8 cellular contexts compared by ENCODE assay signal in the genomic region with DNA sequence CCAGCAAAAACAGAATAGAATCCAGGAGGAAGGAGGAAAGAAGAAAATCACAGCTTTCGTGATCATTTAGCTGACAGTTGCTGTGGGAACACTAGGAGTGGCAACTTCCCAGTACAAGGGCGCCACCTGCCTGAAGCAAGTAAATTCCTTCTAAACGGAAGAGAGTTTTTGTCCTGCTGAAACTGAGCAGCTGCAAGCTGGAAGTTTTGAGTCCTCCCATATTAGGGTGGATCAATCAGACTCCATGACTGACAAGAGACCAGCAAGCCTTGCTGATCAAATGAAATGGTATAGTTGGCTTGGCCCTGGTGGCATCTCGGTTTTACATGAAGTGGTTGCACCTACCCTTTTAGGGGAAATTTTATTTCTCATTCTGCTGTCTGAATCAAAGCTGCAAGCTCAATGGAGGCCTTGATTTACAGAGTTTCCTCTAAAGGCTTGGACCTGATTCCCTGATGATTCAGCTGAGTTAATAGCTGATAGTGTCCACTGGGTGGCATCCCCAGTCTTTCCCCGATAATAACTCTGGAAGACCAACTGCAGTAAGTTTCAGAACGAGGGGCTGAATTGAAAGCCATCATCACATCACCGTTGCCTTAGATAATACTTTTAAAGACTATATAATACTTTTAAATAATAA.
DNase-seq lines count a peak whose midpoint lies in the region; ATAC-seq and TF ChIP-seq lines count a peak whose summit lies in the region.

No MANE protein-coding gene starts in this region.

- no peaks in the 10 kb centered on the region for H3K9me2 ChIP-seq in OCI-LY7 (ENCODE audit: insufficient read depth, low read length)

- in situ Hi-C loops in KBM-7 (cut with MboI; ENCODE audit: low pct_unique_long_range_greater_than_20kb, low sequenced_read_pairs) = loop anchor here (25.0 kb wide), 1 partner anchor 758 kb away; no protein-coding TSS in a partner anchor

- H3K27me3 ChIP-seq in colonic mucosa = no peaks in the 10 kb centered on the region

- no peak overlapping the region for H3K27ac ChIP-seq in OCI-LY7 (ENCODE audit: low read depth, low read length, poor library complexity, severe bottlenecking)
- no peak overlapping the region for H3K27ac ChIP-seq in colonic mucosa
- H3K27ac ChIP-seq in substantia nigra (ENCODE audit: low read depth, low read length, poor library complexity, severe bottlenecking) = no peak overlapping the region

- H3K79me2 ChIP-seq in OCI-LY7 (ENCODE audit: insufficient read depth, low read depth, low read length) = no peaks in the 10 kb centered on the region

- DNase-seq in AG09309 (ENCODE audit: low read depth) (peak; percentile 50), KBM-7 (peak; percentile 42), OCI-LY7 (ENCODE audit: low spot score) (peak; percentile 45), colonic mucosa (peak; percentile 81), left colon (peak; percentile 73 to 77), substantia nigra (lab: John Stamatoyannopoulos, UW) (peak in 39 of 49 donors; percentile 2 to 71 (median 42))
- DNase-seq in activated CD8-positive, alpha-beta memory T cell treated with anti-CD3 and anti-CD28 coated beads, Interleukin-2, amount 50 U/mL, for 4 hours = no peak

- H3K36me3 ChIP-seq in OCI-LY7 (ENCODE audit: insufficient read depth, low read length) (no peaks in the 10 kb centered on the region), colonic mucosa (no peaks in the 10 kb centered on the region)

- H4K20me1 ChIP-seq in OCI-LY7 (ENCODE audit: insufficient read depth, low read length) = no peaks in the 10 kb centered on the region

- BruUV-seq in OCI-LY7 (replicated peaks; lab: Mats Ljungman, UMichigan) = no TSS peak

- CTCF ChIA-PET in OCI-LY7 (lab: Charles Lee; ENCODE audit: unreplicated experiment) = interaction anchor here (1.0 kb wide), 1 partner anchor 774 kb away, joined by 3 read pairs; no protein-coding TSS in a partner anchor

- H3K4me3 ChIP-seq in AG09309 (ENCODE audit: control insufficient read depth, low read depth, low read length) (no peak overlapping the region), GM12875 (ENCODE audit: low read depth, low read length) (no peak overlapping the region), OCI-LY7 (ENCODE audit: low read depth, low read length, poor library complexity, severe bottlenecking) (no peak overlapping the region), colonic mucosa (no peak overlapping the region)

- peak; percentile 79 for ATAC-seq in left colon

- H3K9me3 ChIP-seq in OCI-LY7 (ENCODE audit: low read length) (no peaks in the 10 kb centered on the region), colonic mucosa (no peaks in the 10 kb centered on the region)

- H3K4me1 ChIP-seq in OCI-LY7 (ENCODE audit: insufficient read depth, low read length, poor library complexity, severe bottlenecking) = no peaks in the 10 kb centered on the region
- H3K4me1 ChIP-seq in colonic mucosa = no peaks in the 10 kb centered on the region

- intact Hi-C loops in OCI-LY7 (cut with micrococcal nuclease; ENCODE audit: unreplicated experiment) (loop anchor here (1.0 kb wide), 1 partner anchor 771 kb away; no protein-coding TSS in a partner anchor), colonic mucosa (cut with DNase I) (loop anchor here (5.0 kb wide), 1 partner anchor 773 kb away; no protein-coding TSS in a partner anchor), left colon (cut with DNase I, micrococcal nuclease) (loop anchor here in 1 of 2 donors (5.0 kb wide), 1 partner anchor 773 kb away; no protein-coding TSS in a partner anchor)

- POLR2A ChIA-PET in OCI-LY7 (lab: Charles Lee) = interaction anchor here (0.6 kb wide), 2 partner anchors 257 to 1597 kb away, joined by 3 read pairs; no protein-coding TSS in a partner anchor

- H3K4me2 ChIP-seq in OCI-LY7 (ENCODE audit: low read length) = no peak overlapping the region

- peak; percentile 80 for TF ChIP-seq CTCF in AG09309 (IDR thresholded peaks at IDR 0.05; ENCODE audit: control insufficient read depth, insufficient read depth, low read depth, low read length, missing control alignments)
- peak; percentile 51; the same call in 1 of the 2 replicates for TF ChIP-seq CTCF in GM12875 (IDR thresholded peaks at IDR 0.05; ENCODE audit: borderline replicate concordance, insufficient read depth, low read depth, low read length)
- TF ChIP-seq CTCF in OCI-LY7 (conservative IDR thresholded peaks at IDR 0.05; ENCODE audit: low read length) = peak; percentile 79
- TF ChIP-seq CTCF in colonic mucosa (IDR thresholded peaks at IDR 0.05) = peak; percentile 51

- no peak overlapping the region for H3K9ac ChIP-seq in colonic mucosa (ENCODE audit: low read depth in 2 of 2, low read length in 2 of 2)

- H2AFZ ChIP-seq in OCI-LY7 (ENCODE audit: low read length) = no peak overlapping the region
